Comparison of ENCODE assay signal across 15 cellular contexts in the genomic region with DNA sequence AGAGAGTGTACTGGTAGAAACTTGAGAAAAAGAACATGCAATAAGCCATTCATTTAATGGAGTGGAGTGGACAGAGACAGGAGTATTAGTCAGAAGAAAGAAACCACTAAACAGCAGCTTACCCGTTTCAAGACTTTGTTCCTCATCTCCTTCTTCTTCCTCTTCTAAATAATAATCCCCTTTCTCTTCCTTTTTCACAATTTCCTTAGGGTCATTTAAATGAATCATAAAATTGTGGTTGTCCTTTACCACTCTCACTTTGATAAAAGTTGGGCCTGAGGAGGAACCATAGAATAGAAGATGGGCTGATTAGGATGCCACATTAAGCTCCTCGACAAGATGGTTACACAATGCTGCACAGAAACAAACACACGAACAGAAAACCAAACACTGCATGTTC.
DNase-seq lines count a peak whose midpoint lies in the region; ATAC-seq and TF ChIP-seq lines count a peak whose summit lies in the region.
"Had no signal": no experiment of that assay in that cellular context is flagged by ENCODE, and none has a peak within 500 bp of the region (broad histone marks: within the 10 kb centered on the region; RNA-seq: fewer than 3 reads in every experiment).

No MANE protein-coding gene starts in this region.

- no peak overlapping the region for H3K27ac ChIP-seq in lung (ENCODE audit: low read depth in 1 of 2, low read length in 1 of 2)
- H3K27ac ChIP-seq: SJCRH30 had no signal

- no peaks in the 10 kb centered on the region for H3K4me1 ChIP-seq in lung (ENCODE audit: control insufficient read depth in 2 of 2, insufficient read depth in 2 of 2, low read length in 2 of 2)
- H3K4me1 ChIP-seq: SJCRH30 had no signal

- no peaks in the 10 kb centered on the region for H3K9me3 ChIP-seq in lung (ENCODE audit: control insufficient read depth in 2 of 2, insufficient read depth in 1 of 2, low read length in 1 of 2)
- H3K9me3 ChIP-seq: SJCRH30 had no signal

- H3K27me3 ChIP-seq in lung (ENCODE audit: control insufficient read depth, insufficient read depth): no peaks in the 10 kb centered on the region
- H3K27me3 ChIP-seq: SJCRH30 had no signal

- in situ Hi-C loops in KBM-7 (cut with MboI; ENCODE audit: low pct_unique_long_range_greater_than_20kb, low sequenced_read_pairs): no loop called here

- no peaks in the 10 kb centered on the region for H3K36me3 ChIP-seq in lung (ENCODE audit: control insufficient read depth in 2 of 2, insufficient read depth in 2 of 2, low read length in 2 of 2)
- H3K36me3 ChIP-seq: SJCRH30 had no signal

- peak; percentile 15 for DNase-seq in KBM-7
- peak; percentile 99 for DNase-seq in MV-4-11 (lab: John Stamatoyannopoulos, UW)
- DNase-seq in SIG-M5 treated with dmso at 0.1 percent for 504 hours (lab: John Stamatoyannopoulos, UW; ENCODE audit: unreplicated experiment): peak; percentile 88
- no peak for DNase-seq in lung (ENCODE audit: low spot score)
- DNase-seq in stimulated activated CD4-positive, alpha-beta T cell treated with anti-CD3 and anti-CD28 coated beads, Interleukin-1b, Interleukin-23, amount 100 ng/mL, for 48 hours: no peak
- DNase-seq in islet precursor cell: no peak
- DNase-seq: CD4-positive, alpha-beta memory T cell; GDM1; Karpas-422; NCI-H1436; NCI-H2227 treated with DMSO at 0.1 percent for 48 hours; NCI-H524; RPMI8226; SJCRH30 had no signal

- 25 to 44% methylated on average over 3 of the region's 3 CpGs for WGBS in lung, 2 donors

- no peak for TF ChIP-seq CTCF in lung (IDR thresholded peaks at IDR 0.05; ENCODE audit: control extremely low read depth, extremely low read depth)

- H3K4me3 ChIP-seq in lung: no peak overlapping the region
- H3K4me3 ChIP-seq: SJCRH30 had no signal

- ATAC-seq in lung (ENCODE audit: insufficient read depth, low FRiP score): peak; percentile 53
- no peak for ATAC-seq in GM21528 (IDR thresholded peaks at IDR 0.05; ENCODE audit: low FRiP score, unreplicated experiment)

Comparison
In these comparisons a context has a peak if more than half of its experiments do, and no peak if none do; other contexts are left out.
1. DNase-seq: peak in KBM-7 (single experiment), MV-4-11 (single experiment) and SIG-M5 treated with dmso at 0.1 percent for 504 hours (single experiment); none in lung (single experiment), stimulated activated CD4-positive, alpha-beta T cell treated with anti-CD3 and anti-CD28 coated beads, Interleukin-1b, Interleukin-23, amount 100 ng/mL, for 48 hours (single experiment) and islet precursor cell (single experiment).